ENCODE assay signal across 8 cellular contexts in genomic region chr7:139767561-139767982, GRCh38.
DNase-seq lines count a peak whose midpoint lies in the region; ATAC-seq and TF ChIP-seq lines count a peak whose summit lies in the region.

No MANE protein-coding gene starts in this region.

- peak overlapping the region; percentile 94 for H3K4me2 ChIP-seq in BLaER1

- H3K9ac ChIP-seq in BLaER1, result peak overlapping the region; percentile 70

- peaks cover 62% of the 10 kb centered on the region for H3K4me1 ChIP-seq in BLaER1

- ATAC-seq in GM19328 (IDR thresholded peaks at IDR 0.05; ENCODE audit: unreplicated experiment) (peak; percentile 59), HG03196 (IDR thresholded peaks at IDR 0.05; ENCODE audit: unreplicated experiment) (peak; percentile 77)

- H3K9me3 ChIP-seq in BLaER1, result no peaks in the 10 kb centered on the region

- TF ChIP-seq CTCF in choroid plexus epithelial cell (conservative IDR thresholded peaks at IDR 0.05; ENCODE audit: low read depth, low read length), result no peak

- H3K36me3 ChIP-seq in BLaER1, result peaks cover 51% of the 10 kb centered on the region

- peaks cover 74% of the 10 kb centered on the region for H4K20me1 ChIP-seq in BLaER1

- H3K27me3 ChIP-seq in BLaER1, result no peaks in the 10 kb centered on the region

- H3K4me3 ChIP-seq in BLaER1, result peak overlapping the region; percentile 36
- H3K4me3 ChIP-seq in choroid plexus epithelial cell (ENCODE audit: low read depth, low read length), result no peak overlapping the region

- intact Hi-C loops in head of caudate nucleus (cut with DNase I), result no loop called here

- DNase-seq in choroid plexus epithelial cell (ENCODE audit: low read depth) (peak; percentile 61), head of caudate nucleus (no peak), caudate nucleus (lab: John Stamatoyannopoulos, UW) (no peak), RKO (ENCODE audit: low spot score) (no peak), DMS53 (lab: John Stamatoyannopoulos, UW) (no peak)

- peak overlapping the region; percentile 84 for H3K27ac ChIP-seq in BLaER1
- H3K27ac ChIP-seq in caudate nucleus (ENCODE audit: low read depth, low read length), result no peak overlapping the region
